1 cellular context compared by ENCODE assay signal in genomic region chr3:141393151-141394076, GRCh38.
TF ChIP-seq lines count a peak whose summit lies in the region.

No MANE protein-coding gene starts in this region.

TF ChIP-seq in GM23338, 12 proteins besides CTCF, POLR2A, EP300 and RAD21 (continued from another document):
- TF ChIP-seq ETS1 (IDR thresholded peaks at IDR 0.05): no peak
